Comparison of ENCODE assay signal across 21 cellular contexts in the genomic region with DNA sequence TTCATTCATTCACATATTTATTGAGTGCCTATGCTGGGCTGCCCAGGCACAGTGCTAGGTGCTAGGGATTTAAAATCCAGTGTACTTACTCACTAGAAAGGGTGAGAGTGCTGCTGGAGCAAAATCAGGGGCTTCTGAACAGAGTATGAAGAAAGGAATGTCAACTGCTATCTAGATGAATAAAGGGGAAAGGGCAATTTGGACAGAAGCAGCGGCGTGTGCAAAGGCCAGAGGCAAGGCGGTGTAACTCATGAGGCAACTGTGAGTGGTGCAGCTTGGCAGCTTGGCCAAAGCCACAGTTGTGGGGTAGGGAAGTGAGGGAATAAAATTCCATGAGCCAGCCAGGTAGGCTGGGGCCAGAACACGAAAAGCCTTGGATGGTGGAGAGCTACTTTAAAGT.
A peak's percentile ranks its signal among the peaks of the same experiment; 100 is the strongest.
DNase-seq lines count a peak whose midpoint lies in the region; ATAC-seq and TF ChIP-seq lines count a peak whose summit lies in the region.
"Had no signal": no experiment of that assay in that cellular context is flagged by ENCODE, and none has a peak within 500 bp of the region (broad histone marks: within the 10 kb centered on the region; RNA-seq: fewer than 3 reads in every experiment).

No MANE protein-coding gene starts in this region.

- H3K4me3 ChIP-seq in smooth muscle cell, result no peak overlapping the region
- H3K4me3 ChIP-seq in lower lobe of right lung, result no peak overlapping the region
- H3K4me3 ChIP-seq: GM23338, lung, vagina had no signal

- H3K4me2 ChIP-seq in smooth muscle cell, result no peak overlapping the region
- H3K4me2 ChIP-seq: GM23338 had no signal

- H3F3A ChIP-seq in smooth muscle cell (ENCODE audit: low read depth), result no peaks in the 10 kb centered on the region

- H3K27me3 ChIP-seq in smooth muscle cell (ENCODE audit: low read depth), result no peaks in the 10 kb centered on the region
- no peaks in the 10 kb centered on the region for H3K27me3 ChIP-seq in lower lobe of right lung (ENCODE audit: low read depth)
- H3K27me3 ChIP-seq: neutrophil, vagina had no signal

- no peak overlapping the region for H2AFZ ChIP-seq in smooth muscle cell (ENCODE audit: low read depth)
- H2AFZ ChIP-seq: GM23338 had no signal

- no peaks in the 10 kb centered on the region for H4K20me1 ChIP-seq in smooth muscle cell (ENCODE audit: low read depth)

- H3K4me1 ChIP-seq in smooth muscle cell (ENCODE audit: low read depth) (no peaks in the 10 kb centered on the region), lower lobe of right lung (no peaks in the 10 kb centered on the region)
- H3K4me1 ChIP-seq: vagina had no signal

- no peak overlapping the region for H3K9ac ChIP-seq in smooth muscle cell (ENCODE audit: low read depth)

- peak; percentile 59 for DNase-seq in HCEC 1CT
- peak; percentile 63 for DNase-seq in amniotic epithelial cell (ENCODE audit: low read depth)
- DNase-seq in kidney glomerular epithelial cell (lab: John Stamatoyannopoulos, UW), result peak; percentile 27
- no peak for DNase-seq in smooth muscle cell (lab: John Stamatoyannopoulos, UW; ENCODE audit: unreplicated experiment)
- DNase-seq in lower lobe of right lung, result no peak
- DNase-seq in OCI-M1 (lab: John Stamatoyannopoulos, UW), result no peak
- DNase-seq: activated gamma-delta T cell; CD4-positive, CD25-positive, alpha-beta regulatory T cell; glutamatergic neuron; Karpas-422; kidney; NCI-H187; NCI-H526; small intestine; stimulated activated naive B cell treated with anti-CD40 and anti-IgM and Interleukin-4, amounts not matched to agents 10 μg/mL and 1 μg/mL and 100 μg/mL, for 72 hours; T-helper 1 cell had no signal

- H3K36me3 ChIP-seq in smooth muscle cell (ENCODE audit: low read depth), result no peaks in the 10 kb centered on the region
- H3K36me3 ChIP-seq in lower lobe of right lung, result peaks cover 10% of the 10 kb centered on the region
- H3K36me3 ChIP-seq: vagina had no signal

- H3K79me2 ChIP-seq in smooth muscle cell (ENCODE audit: low read depth), result no peaks in the 10 kb centered on the region

- intact Hi-C loops in lower lobe of right lung (cut with DNase I), result no loop called here

- H3K9me3 ChIP-seq in smooth muscle cell (replicated peaks; ENCODE audit: low read depth), result no peaks in the 10 kb centered on the region
- H3K9me3 ChIP-seq in lower lobe of right lung, result no peaks in the 10 kb centered on the region
- H3K9me3 ChIP-seq: neutrophil, vagina had no signal

- no peak for TF ChIP-seq CTCF in smooth muscle cell (IDR thresholded peaks at IDR 0.05; ENCODE audit: borderline replicate concordance, insufficient read depth, poor library complexity, severe bottlenecking)
- TF ChIP-seq CTCF in lower lobe of right lung (IDR thresholded peaks at IDR 0.05), result no peak

- WGBS in smooth muscle cell (ENCODE audit: low lambda C conversion rate), result 67% methylated on average over 4 of the region's 4 CpGs

- ATAC-seq in lower lobe of right lung (no peak), HG02884 (IDR thresholded peaks at IDR 0.05; ENCODE audit: unreplicated experiment) (no peak)
- ATAC-seq: GM23338; stimulated activated naive B cell treated with anti-CD40 and anti-IgM and Interleukin-4, amounts not matched to agents 10 μg/mL and 1 μg/mL and 100 μg/mL, for 72 hours had no signal

- H3K27ac ChIP-seq in smooth muscle cell (ENCODE audit: low read depth), result peak overlapping the region; percentile 0
- H3K27ac ChIP-seq in lower lobe of right lung, result no peak overlapping the region
- H3K27ac ChIP-seq: neutrophil, vagina had no signal

Comparison
In these comparisons a context has a peak if more than half of its experiments do, and no peak if none do; other contexts are left out.
1. DNase-seq: peak in HCEC 1CT (single experiment), amniotic epithelial cell (single experiment) and kidney glomerular epithelial cell (single experiment); none in smooth muscle cell (single experiment), lower lobe of right lung (single experiment) and OCI-M1 (single experiment).